In genomic region chr15:82183121-82184031, GRCh38 we compare ENCODE assay signal across 14 cellular contexts.
DNase-seq lines count a peak whose midpoint lies in the region; ATAC-seq and TF ChIP-seq lines count a peak whose summit lies in the region.
"Had no signal": no experiment of that assay in that cellular context is flagged by ENCODE, and none has a peak within 500 bp of the region (broad histone marks: within the 10 kb centered on the region; RNA-seq: fewer than 3 reads in every experiment).

No MANE protein-coding gene starts in this region.

- WGBS in tibial nerve, 2 donors: 43 to 56% methylated on average over 2 of the region's 2 CpGs

- H3K27ac Mint-ChIP-seq in WTC11: no peak overlapping the region
- H3K27ac Mint-ChIP-seq: activated CD8-positive, alpha-beta T cell treated with anti-CD3 and anti-CD28 coated beads, Interleukin-2, amount 10 ng/mL, durations not matched to agents 7 days and 5 days had no signal

- peak overlapping the region; percentile 27 to 59 for H3K27ac ChIP-seq in breast epithelium
- H3K27ac ChIP-seq in left ventricle myocardium inferior (replicated peaks): peak overlapping the region; percentile 45
- H3K27ac ChIP-seq in gastrocnemius medialis: peak overlapping the region; percentile 74 to 85 (median 76)
- H3K27ac ChIP-seq in tibial nerve: peak overlapping the region in 2 of 4 donors; percentile 14 to 40
- H3K27ac ChIP-seq: BLaER1 treated with 17β-estradiol and CSF1 and Interleukin-3, amounts not matched to agents 10 nM and 100 nM; KMS-11 had no signal

- H3K9me3 Mint-ChIP-seq in WTC11: no peaks in the 10 kb centered on the region

- no peaks in the 10 kb centered on the region for H3K9me3 ChIP-seq in breast epithelium
- H3K9me3 ChIP-seq in left ventricle myocardium inferior (replicated peaks): no peaks in the 10 kb centered on the region
- H3K9me3 ChIP-seq in gastrocnemius medialis: no peaks in the 10 kb centered on the region
- H3K9me3 ChIP-seq in tibial nerve: no peaks in the 10 kb centered on the region
- H3K9me3 ChIP-seq: BLaER1 treated with 17β-estradiol and CSF1 and Interleukin-3, amounts not matched to agents 10 nM and 100 nM had no signal

- H3K4me1 Mint-ChIP-seq in WTC11: peaks cover 11% of the 10 kb centered on the region

- POLR2A ChIA-PET in WTC11 (lab: Charles Lee): no interaction called here

- DNase-seq in GM03348 (ENCODE audit: low spot score) (peak; percentile 33), breast epithelium (ENCODE audit: low spot score in 2 of 2) (no peak), left ventricle myocardium inferior (no peak), gastrocnemius medialis (no peak), activated gamma-delta T cell treated with Interleukin-2 at 50 U/mL for 16 hours (no peak), WTC11 (ENCODE audit: low spot score) (no peak), tibial nerve (ENCODE audit: low spot score in 2 of 2) (no peak)
- DNase-seq in effector CD8-positive, alpha-beta T cell (lab: John Stamatoyannopoulos, UW): no peak
- DNase-seq: activated CD8-positive, alpha-beta T cell treated with anti-CD3 and anti-CD28 coated beads, Interleukin-2, amount 10 ng/mL, durations not matched to agents 7 days and 5 days; activated naive CD4-positive, alpha-beta T cell treated with Interleukin-2 at 50 U/mL for 16 hours; GDM1; T1000 had no signal

- intact Hi-C loops in breast epithelium (cut with DNase I; ENCODE audit: low total_unique reads) (no loop called here), left ventricle myocardium inferior (cut with micrococcal nuclease) (no loop called here), gastrocnemius medialis (cut with DNase I; ENCODE audit: low total_unique reads) (no loop called here)

- TF ChIP-seq EP300 in tibial nerve (IDR thresholded peaks at IDR 0.05): no peak

- TF ChIP-seq CTCF in breast epithelium (IDR thresholded peaks at IDR 0.05) (no peak), left ventricle myocardium inferior (IDR thresholded peaks at IDR 0.05; ENCODE audit: borderline replicate concordance) (no peak), gastrocnemius medialis (IDR thresholded peaks at IDR 0.05 in 4 of 5, conservative IDR thresholded peaks at IDR 0.05 in 1 of 5) (no peak), WTC11 (IDR thresholded peaks at IDR 0.05) (no peak), tibial nerve (IDR thresholded peaks at IDR 0.05) (no peak)

- H3K27me3 ChIP-seq in breast epithelium (no peaks in the 10 kb centered on the region), left ventricle myocardium inferior (ENCODE audit: low read depth) (no peaks in the 10 kb centered on the region), gastrocnemius medialis (no peaks in the 10 kb centered on the region), tibial nerve (no peaks in the 10 kb centered on the region)
- H3K27me3 ChIP-seq: BLaER1 treated with 17β-estradiol and CSF1 and Interleukin-3, amounts not matched to agents 10 nM and 100 nM had no signal

- CTCF ChIA-PET in WTC11 (lab: Charles Lee): interaction anchor here (1.2 kb wide), 1 partner anchor 75 kb away, joined by 3 read pairs; no protein-coding TSS in a partner anchor

- H3K4me3 Mint-ChIP-seq in WTC11: no peak overlapping the region
- H3K4me3 Mint-ChIP-seq: activated CD8-positive, alpha-beta T cell treated with anti-CD3 and anti-CD28 coated beads, Interleukin-2, amount 10 ng/mL, durations not matched to agents 7 days and 5 days had no signal

- H3K36me3 ChIP-seq in breast epithelium: no peaks in the 10 kb centered on the region
- H3K36me3 ChIP-seq in left ventricle myocardium inferior: no peaks in the 10 kb centered on the region
- no peaks in the 10 kb centered on the region for H3K36me3 ChIP-seq in gastrocnemius medialis
- H3K36me3 ChIP-seq in tibial nerve: no peaks in the 10 kb centered on the region

- H3K36me3 Mint-ChIP-seq in WTC11: no peaks in the 10 kb centered on the region

- peaks cover 5 to 6% of the 10 kb centered on the region in 2 donors for H3K4me1 ChIP-seq in breast epithelium
- H3K4me1 ChIP-seq in left ventricle myocardium inferior: peaks cover 27% of the 10 kb centered on the region
- peaks cover 23 to 26% of the 10 kb centered on the region in 2 donors for H3K4me1 ChIP-seq in gastrocnemius medialis
- H3K4me1 ChIP-seq in tibial nerve: peaks cover 0 to 41% (median 12%) of the 10 kb centered on the region in 4 donors

- in situ Hi-C loops in gastrocnemius medialis (cut with MboI; ENCODE audit: low sequenced_read_pairs in 4 of 4): no loop called here

- H3K27me3 Mint-ChIP-seq in WTC11 (ENCODE audit: low read depth): no peaks in the 10 kb centered on the region

- TF ChIP-seq POLR2A in breast epithelium (IDR thresholded peaks at IDR 0.05) (no peak), gastrocnemius medialis (IDR thresholded peaks at IDR 0.05) (no peak), tibial nerve (IDR thresholded peaks at IDR 0.05) (no peak)

- ATAC-seq in gastrocnemius medialis (peak; percentile 96 to 98), WTC11 (no peak)
- ATAC-seq: activated CD8-positive, alpha-beta T cell treated with anti-CD3 and anti-CD28 coated beads, Interleukin-2, amount 10 ng/mL, durations not matched to agents 7 days and 5 days had no signal

- H3K4me3 ChIP-seq in breast epithelium: no peak overlapping the region
- H3K4me3 ChIP-seq in left ventricle myocardium inferior: no peak overlapping the region
- peak overlapping the region in 2 of 4 donors; percentile 13 to 21 for H3K4me3 ChIP-seq in gastrocnemius medialis
- no peak overlapping the region for H3K4me3 ChIP-seq in tibial nerve
- H3K4me3 ChIP-seq: BLaER1 treated with 17β-estradiol and CSF1 and Interleukin-3, amounts not matched to agents 10 nM and 100 nM had no signal

TF ChIP-seq in WTC11, 78 proteins besides CTCF, POLR2A, EP300 and RAD21 (continues in another document):
- TF ChIP-seq ESRRA (CRISPR knock-in tag; IDR thresholded peaks at IDR 0.05; ENCODE audit: borderline replicate concordance): no peak
- TF ChIP-seq ZBTB43 (CRISPR knock-in tag; IDR thresholded peaks at IDR 0.05): no peak
- no peak for TF ChIP-seq TEAD4 (CRISPR knock-in tag; IDR thresholded peaks at IDR 0.05)
- TF ChIP-seq SOX15 (CRISPR knock-in tag; IDR thresholded peaks at IDR 0.05): no peak
- TF ChIP-seq HMGA2 (CRISPR knock-in tag; IDR thresholded peaks at IDR 0.05): no peak
- TF ChIP-seq MXD4 (CRISPR knock-in tag; IDR thresholded peaks at IDR 0.05; ENCODE audit: borderline replicate concordance): no peak
- no peak for TF ChIP-seq ZSCAN18 (CRISPR knock-in tag; IDR thresholded peaks at IDR 0.05)
- no peak for TF ChIP-seq ZNF512 (CRISPR knock-in tag; IDR thresholded peaks at IDR 0.05; ENCODE audit: borderline replicate concordance)
- no peak for TF ChIP-seq ATF3 (CRISPR knock-in tag; conservative IDR thresholded peaks at IDR 0.05)
- TF ChIP-seq NFATC4 (CRISPR knock-in tag; IDR thresholded peaks at IDR 0.05): no peak
- no peak for TF ChIP-seq IRF1 (CRISPR knock-in tag; IDR thresholded peaks at IDR 0.05)
- TF ChIP-seq JAZF1 (CRISPR knock-in tag; IDR thresholded peaks at IDR 0.05): no peak
